In genomic region chr16:46729326-46729995, GRCh38 we compare ENCODE assay signal across 20 cellular contexts. TPM values are rescaled to one million over a fixed set of nuclear protein-coding genes. Genes with fewer than 3 reads are reported as not detected.
DNase-seq lines count a peak whose midpoint lies in the region; ATAC-seq, FAIRE-seq and TF ChIP-seq lines count a peak whose summit lies in the region.
"Had no signal": no experiment of that assay in that cellular context is flagged by ENCODE, and none has a peak within 500 bp of the region (broad histone marks: within the 10 kb centered on the region; RNA-seq: fewer than 3 reads in every experiment).

No MANE protein-coding gene starts in this region.

- H3K23ac ChIP-seq in IMR-90 (ENCODE audit: low read depth, low read length): no peak overlapping the region

- 74 to 76% methylated on average over 7 of the region's 7 CpGs for WGBS in heart right ventricle, 2 donors
- 73% methylated on average over 6 of the region's 7 CpGs; no CpG with 5 or more reads in 1 of the 2 experiments for WGBS in IMR-90 (ENCODE audit: extremely low coverage in 2 of 2, insufficient read length in 1 of 2), 2 experiments
- 89 to 96% (median 90%) methylated on average over 7 of the region's 7 CpGs for WGBS in spleen, 5 donors

- POLR2A ChIA-PET in IMR-90 (lab: Charles Lee; ENCODE audit: unreplicated experiment): no interaction called here

- peaks cover 0 to 51% (median 24%) of the 10 kb centered on the region in 9 donors for H3K4me1 ChIP-seq in heart right ventricle
- peaks cover 2% of the 10 kb centered on the region; the same call in 1 of the 2 replicates for H3K4me1 ChIP-seq in IMR-90 (ENCODE audit: control insufficient read depth, insufficient read depth, low read length)
- H3K4me1 ChIP-seq in kidney (ENCODE audit: control insufficient read depth in 1 of 2, insufficient read depth in 1 of 2, low read depth in 1 of 2, low read length in 2 of 2): no peaks in the 10 kb centered on the region
- H3K4me1 ChIP-seq in spleen: no peaks in the 10 kb centered on the region

- dilution Hi-C loops in IMR-90 (cut with HindIII; ENCODE audit: low sequenced_read_pairs, unreplicated experiment): no loop called here

- H2AFZ ChIP-seq in IMR-90 (replicated peaks; ENCODE audit: low read length, poor library complexity): no peak overlapping the region
- H2AFZ ChIP-seq: GM23248 had no signal

- TF ChIP-seq POLR2A in IMR-90 (IDR thresholded peaks at IDR 0.05; ENCODE audit: low read depth, low read length) (no peak), spleen (IDR thresholded peaks at IDR 0.05) (no peak)

- TF ChIP-seq RAD21 in IMR-90 (IDR thresholded peaks at IDR 0.05; ENCODE audit: low read length): no peak

- no peak overlapping the region for H3K4me2 ChIP-seq in IMR-90 (ENCODE audit: low read depth, low read length)

- no peak overlapping the region for H2BK5ac ChIP-seq in IMR-90 (ENCODE audit: low read depth, low read length, poor library complexity, severe bottlenecking)

- TF ChIP-seq CTCF in heart right ventricle (IDR thresholded peaks at IDR 0.05) (no peak), IMR-90 (conservative IDR thresholded peaks at IDR 0.05; ENCODE audit: low read depth, low read length) (no peak), kidney (IDR thresholded peaks at IDR 0.05; ENCODE audit: borderline replicate concordance, extremely low read depth, insufficient read depth) (no peak), spleen (IDR thresholded peaks at IDR 0.05 in 8 of 11, conservative IDR thresholded peaks at IDR 0.05 in 3 of 11) (no peak)

- H3K27me3 ChIP-seq in heart right ventricle (no peaks in the 10 kb centered on the region), IMR-90 (ENCODE audit: control insufficient read depth, insufficient read depth, low read length) (no peaks in the 10 kb centered on the region), spleen (replicated peaks in 1 of 7) (no peaks in the 10 kb centered on the region)

- peaks cover 0 to 4% (median 0%) of the 10 kb centered on the region in 11 donors for H3K9me3 ChIP-seq in heart right ventricle
- no peaks in the 10 kb centered on the region for H3K9me3 ChIP-seq in IMR-90 (ENCODE audit: control insufficient read depth, insufficient read depth, low read length)
- H3K9me3 ChIP-seq in kidney (ENCODE audit: control insufficient read depth in 1 of 2, low read length in 2 of 2): no peaks in the 10 kb centered on the region
- peaks cover 0 to 19% (median 7%) of the 10 kb centered on the region in 8 donors for H3K9me3 ChIP-seq in spleen

- H3K27ac ChIP-seq in heart right ventricle (peak overlapping the region in 7 of 10 donors; percentile 31 to 73 (median 59)), IMR-90 (ENCODE audit: insufficient read depth, low read length) (no peak overlapping the region), kidney (ENCODE audit: low read depth in 2 of 2, low read length in 2 of 2) (no peak overlapping the region), spleen (no peak overlapping the region)
- H3K27ac ChIP-seq: C4-2B, GM23248, HL-60 had no signal

- H4K8ac ChIP-seq in IMR-90 (ENCODE audit: low read depth in 2 of 2, low read length in 2 of 2): no peak overlapping the region

- intact Hi-C loops in heart right ventricle (cut with DNase I): no loop called here
- intact Hi-C loops in Right ventricle myocardium inferior (cut with DNase I): no loop called here
- intact Hi-C loops in IMR-90 (cut with micrococcal nuclease): no loop called here
- intact Hi-C loops in kidney (cut with DNase I): no loop called here
- intact Hi-C loops in spleen (cut with DNase I; ENCODE audit: low total_unique reads): no loop called here

- H4K20me1 ChIP-seq in IMR-90 (ENCODE audit: insufficient read depth, low read length): no peaks in the 10 kb centered on the region; the same call in 1 of the 2 replicates

- DNase-seq in heart right ventricle (no peak), Right ventricle myocardium inferior (ENCODE audit: missing footprints) (no peak), IMR-90 (no peak), kidney (peak; percentile 32), spleen (peak; percentile 64), D341Med (ENCODE audit: low spot score) (no peak), GM03348 (ENCODE audit: low spot score) (no peak)
- DNase-seq: Calu3, GM23248, H7, NCI-H1048, NCI-H1417, NCI-H1694, NCI-H2029 treated with DMSO at 0.1 percent for 48 hours, NCI-H2227 treated with DMSO at 0.1 percent for 48 hours, NCI-H526 treated with DMSO at 0.1 percent for 48 hours, RPMI8226, SHP77 treated with DMSO at 0.1 percent for 48 hours had no signal

- H2BK20ac ChIP-seq in IMR-90 (ENCODE audit: low read depth, low read length): no peak overlapping the region

- no peak for FAIRE-seq in kidney (lab: Jason Lieb, UNC)

- H3K18ac ChIP-seq in IMR-90 (ENCODE audit: low read depth, low read length): no peak overlapping the region

- H3K14ac ChIP-seq in IMR-90 (replicated peaks; ENCODE audit: low read depth, low read length): no peak overlapping the region

- H3K9ac ChIP-seq in IMR-90 (ENCODE audit: low read depth, low read length) (no peak overlapping the region), kidney (ENCODE audit: low read length in 2 of 2) (no peak overlapping the region)
- H3K9ac ChIP-seq: GM23248 had no signal

- H4K5ac ChIP-seq in IMR-90 (ENCODE audit: low read depth, low read length): no peak overlapping the region

- peak overlapping the region; percentile 28 for H2AK9ac ChIP-seq in IMR-90 (replicated peaks; ENCODE audit: low read depth, low read length, poor library complexity)

- in situ Hi-C loops in IMR-90 (cut with MboI; ENCODE audit: low sequenced_read_pairs): no loop called here

- no peak overlapping the region for H4K91ac ChIP-seq in IMR-90 (ENCODE audit: insufficient read depth, low read depth, low read length)

- H3K79me1 ChIP-seq in IMR-90 (ENCODE audit: low read depth in 1 of 2, low read length in 2 of 2): no peaks in the 10 kb centered on the region

- H3K36me3 ChIP-seq in heart right ventricle: peaks cover 0 to 46% (median 0%) of the 10 kb centered on the region in 9 donors
- H3K36me3 ChIP-seq in IMR-90 (ENCODE audit: control insufficient read depth, insufficient read depth, low read length): no peaks in the 10 kb centered on the region
- H3K36me3 ChIP-seq in kidney (ENCODE audit: control insufficient read depth in 1 of 2, insufficient read depth in 2 of 2, low read length in 2 of 2): no peaks in the 10 kb centered on the region
- H3K36me3 ChIP-seq in spleen: no peaks in the 10 kb centered on the region

- ATAC-seq in heart right ventricle (no peak), Right ventricle myocardium inferior (no peak), IMR-90 (ENCODE audit: low read depth) (no peak)

- no peak overlapping the region for H2BK15ac ChIP-seq in IMR-90 (ENCODE audit: low read depth, low read length)

- no peak overlapping the region for H3K56ac ChIP-seq in IMR-90 (ENCODE audit: extremely low read depth, insufficient read depth, low read length)

- no peak overlapping the region for H2AK5ac ChIP-seq in IMR-90 (ENCODE audit: low read depth, low read length)

- CTCF ChIA-PET in IMR-90 (lab: Yijun Ruan, JAX): no interaction called here

- no peak overlapping the region for H3K4ac ChIP-seq in IMR-90 (ENCODE audit: low read depth, low read length)

- BruUV-seq in IMR-90 (replicated peaks; lab: Mats Ljungman, UMichigan): no TSS peak

- no peak overlapping the region for H2BK120ac ChIP-seq in IMR-90 (ENCODE audit: low read depth, low read length)

- no peaks in the 10 kb centered on the region; the same call in 1 of the 2 replicates for H3K9me1 ChIP-seq in IMR-90 (ENCODE audit: insufficient read depth, low read length)

- H3K4me3 ChIP-seq in heart right ventricle: no peak overlapping the region
- no peak overlapping the region for H3K4me3 ChIP-seq in IMR-90 (ENCODE audit: insufficient read depth, low read depth, low read length)
- H3K4me3 ChIP-seq in kidney (ENCODE audit: low read length in 2 of 2): no peak overlapping the region
- H3K4me3 ChIP-seq in spleen: no peak overlapping the region
- H3K4me3 ChIP-seq: GM23248 had no signal

RNA-seq across cellular contexts. Expression of gene MYLK3, which starts 18.7 kb away (rescaled TPM):
- total RNA-seq in heart right ventricle (100 to 1,000 TPM; 220 to 458 (median 262) TPM), Right ventricle myocardium inferior (261 TPM), IMR-90 (2012; rRNA removed) (under 0.01 TPM in 2 replicates), kidney (0.31 TPM), spleen (1 to 10 TPM in 2 of 7 donors, under 1 TPM in 4, not detected in 1; 0.13 to 2.4 (median 0.37) TPM)
- polyA plus RNA-seq in heart right ventricle (10 to 100 TPM; 63.5 to 69.5 TPM), IMR-90 (2012; rRNA removed) (0.03 and 0.17 TPM in 2 replicates), kidney (ENCODE audit: insufficient read depth, low read depth, low replicate concordance) (1.5 TPM), spleen (under 1 TPM; 0.03 to 0.26 (median 0.07) TPM)
- 0.01 TPM in 2 replicates for polyA plus RNA-seq in IMR-90 (2012; cell fraction: cytosol; rRNA removed)
- polyA plus RNA-seq in IMR-90 (2012; cell fraction: nucleus; rRNA removed; ENCODE audit: low replicate concordance): 0.10 and 0.12 TPM in 2 replicates
- total RNA-seq: GM23248 had no signal
- polyA plus RNA-seq: GM23248 had no signal

RNA-seq across cellular contexts. Expression of gene ORC6, which starts 40.0 kb away (rescaled TPM):
- 1 to 10 TPM in 8 of 10 donors, under 1 TPM in 2; 0.56 to 2.7 (median 1.9) TPM for total RNA-seq in heart right ventricle
- 1 to 10 TPM; 2.5 TPM for polyA plus RNA-seq in heart right ventricle
- 2.5 TPM for total RNA-seq in Right ventricle myocardium inferior
- total RNA-seq in IMR-90 (2012; rRNA removed): 9.0 and 13.1 TPM in 2 replicates
- 14.7 and 15.9 TPM in 2 replicates for polyA plus RNA-seq in IMR-90 (2012; rRNA removed)
- 6.3 and 9.5 TPM in 2 replicates for polyA plus RNA-seq in IMR-90 (2012; cell fraction: cytosol; rRNA removed)
- 6.4 and 13.5 TPM in 2 replicates for polyA plus RNA-seq in IMR-90 (2012; cell fraction: nucleus; rRNA removed; ENCODE audit: low replicate concordance)
- 0.94 TPM for total RNA-seq in kidney
- 1.5 TPM for polyA plus RNA-seq in kidney (ENCODE audit: insufficient read depth, low read depth, low replicate concordance)
- total RNA-seq in spleen: 10 to 100 TPM in 1 of 7 donors, 1 to 10 TPM in 6; 3.1 to 10.0 (median 5.9) TPM
- 10 to 100 TPM in 1 of 3 donors, 1 to 10 TPM in 2; 8.4 to 11.4 (median 8.4) TPM for polyA plus RNA-seq in spleen

RNA-seq across cellular contexts. Expression of gene VPS35, which starts 40.5 kb away (rescaled TPM):
- total RNA-seq in heart right ventricle (100 to 1,000 TPM in 1 of 10 donors, 10 to 100 TPM in 9; 73.9 to 106 (median 91.3) TPM), Right ventricle myocardium inferior (86.9 TPM), IMR-90 (2012; rRNA removed) (89.4 and 174 TPM in 2 replicates), kidney (96.7 TPM), spleen (100 to 1,000 TPM in 4 of 7 donors, 10 to 100 TPM in 3; 58.3 to 111 (median 105) TPM)
- polyA plus RNA-seq in heart right ventricle (10 to 100 TPM; 12.7 to 36.7 TPM), IMR-90 (2012; rRNA removed) (24.2 and 42.3 TPM in 2 replicates), kidney (ENCODE audit: insufficient read depth, low read depth, low replicate concordance) (31.8 TPM), spleen (10 to 100 TPM; 18.1 to 24.9 (median 22.0) TPM)
- 5.9 TPM in 2 replicates for polyA plus RNA-seq in IMR-90 (2012; cell fraction: cytosol; rRNA removed)
- 1.8 and 22.6 TPM in 2 replicates for polyA plus RNA-seq in IMR-90 (2012; cell fraction: nucleus; rRNA removed; ENCODE audit: low replicate concordance)

Comparison
In these comparisons a context has a peak if more than half of its experiments do, and no peak if none do; other contexts are left out.
1. DNase-seq: peak in kidney (single experiment) and spleen (single experiment); none in heart right ventricle (0 of 2), Right ventricle myocardium inferior (single experiment), IMR-90 (single experiment), D341Med (single experiment) and GM03348 (single experiment).
2. H3K27ac ChIP-seq: peak in heart right ventricle (7 of 10); none in IMR-90 (single experiment), kidney (0 of 2) and spleen (0 of 8).
3. RNA of gene MYLK3, which starts 18.7 kb away (total RNA-seq): 220 to 458 TPM in heart right ventricle and 261 TPM in Right ventricle myocardium inferior (single experiment); 0.31 TPM in kidney (single experiment), 0.13 to 2.4 TPM in spleen and under 0.01 TPM in IMR-90; every median in the first group is over 10 times any median in the second.